ENCODE assay signal across 30 cellular contexts in genomic region chr9:69891696-69892095, GRCh38.
"Had no signal": no experiment of that assay in that cellular context is flagged by ENCODE, and none has a peak within 500 bp of the region (broad histone marks: within the 10 kb centered on the region; RNA-seq: fewer than 3 reads in every experiment).

No MANE protein-coding gene starts in this region.

- H3K4me1 Mint-ChIP-seq: activated CD4-positive, alpha-beta T cell treated with anti-CD3 and anti-CD28 coated beads, Interleukin-2, amount 10 ng/mL, durations not matched to agents 24 days and 14 days; activated CD8-positive, alpha-beta memory T cell treated with anti-CD3 and anti-CD28 coated beads, Interleukin-2, amount 10 ng/mL, durations not matched to agents 7 days and 5 days; activated naive CD4-positive, alpha-beta T cell treated with anti-CD3 and anti-CD28 coated beads, Interleukin-2, amount 10 ng/mL, durations not matched to agents 7 days and 5 days; activated naive CD8-positive, alpha-beta T cell treated with anti-CD3 and anti-CD28 coated beads, Interleukin-2, amount 10 ng/mL, durations not matched to agents 7 days and 5 days had no signal

- H3K27ac Mint-ChIP-seq: activated B cell treated with CpG ODN at 0.5 μM for 24 hours; activated CD4-positive, alpha-beta memory T cell treated with anti-CD3 and anti-CD28 coated beads for 36 hours; activated CD4-positive, alpha-beta T cell treated with anti-CD3 and anti-CD28 coated beads, Interleukin-2, amount 10 ng/mL, durations not matched to agents 24 days and 14 days; activated CD8-positive, alpha-beta memory T cell treated with anti-CD3 and anti-CD28 coated beads, Interleukin-2, amount 10 ng/mL, durations not matched to agents 7 days and 5 days; activated CD8-positive, alpha-beta T cell treated with anti-CD3 and anti-CD28 coated beads, Interleukin-2, amount 10 ng/mL, durations not matched to agents 7 days and 5 days; activated naive CD4-positive, alpha-beta T cell treated with anti-CD3 and anti-CD28 coated beads, Interleukin-2, amount 10 ng/mL, durations not matched to agents 7 days and 5 days; activated naive CD4-positive, alpha-beta T cell treated with anti-CD3 and anti-CD28 coated beads, Interleukin-2, amount 50 U/mL, for 72 hours; activated naive CD8-positive, alpha-beta T cell treated with anti-CD3 and anti-CD28 coated beads, Interleukin-2, amount 10 ng/mL, durations not matched to agents 7 days and 5 days; activated T-helper 1 cell treated with anti-CD3 and anti-CD28 coated beads, Interleukin-12 subunit alpha, Interleukin-12 subunit beta, Interleukin-2, Interleukin-4 antibody, amounts not matched to agents 30 ng/mL and 10 ng/mL and 1 ng/mL, durations not matched to agents 14 hours and 24 hours and 36 hours; activated T-helper 2 cell treated with anti-CD3 and anti-CD28 coated beads, Interferon-gamma antibody, Interleukin-2, Interleukin-4, amounts not matched to agents 10 μg/mL and 5 μg/mL and 100 μg/mL, durations not matched to agents 14 hours and 24 hours and 36 hours; dendritic cell treated with granulocyte-macrophage colony-stimulating factor and Interleukin-4, amounts not matched to agents 40 ng/mL and 50 ng/mL, for 4 days; endodermal cell; T-helper 17 cell; T-helper 2 cell treated with Interferon-gamma antibody and Interleukin-4, amounts not matched to agents 5 μg/mL and 100 μg/mL, for 36 hours had no signal

- H3K36me3 ChIP-seq: ascending aorta, brain microvascular endothelial cell, WERI-Rb-1 had no signal

- DNase-seq: activated B cell treated with CpG ODN at 0.5 μM for 24 hours; activated CD4-positive, alpha-beta memory T cell treated with anti-CD3 and anti-CD28 coated beads for 36 hours; activated CD4-positive, alpha-beta T cell treated with anti-CD3 and anti-CD28 coated beads, Interleukin-2, amount 10 ng/mL, durations not matched to agents 24 days and 14 days; activated CD8-positive, alpha-beta memory T cell treated with anti-CD3 and anti-CD28 coated beads, Interleukin-2, amount 10 ng/mL, durations not matched to agents 7 days and 5 days; activated CD8-positive, alpha-beta memory T cell treated with anti-CD3 and anti-CD28 coated beads, Interleukin-2, amount 50 U/mL, for 4 hours; activated CD8-positive, alpha-beta T cell treated with anti-CD3 and anti-CD28 coated beads, Interleukin-2, amount 10 ng/mL, durations not matched to agents 7 days and 5 days; activated effector memory CD4-positive, alpha-beta T cell treated with anti-CD3 and anti-CD28 coated beads, Interleukin-2, amount 50 U/mL, for 16 hours; activated naive CD4-positive, alpha-beta T cell treated with anti-CD3 and anti-CD28 coated beads, Interleukin-2, amount 10 ng/mL, durations not matched to agents 7 days and 5 days; activated naive CD8-positive, alpha-beta T cell treated with anti-CD3 and anti-CD28 coated beads, Interleukin-2, amount 10 ng/mL, durations not matched to agents 7 days and 5 days; activated T-cell treated with anti-CD3 and anti-CD28 coated beads, Interleukin-2, amount 50 U/mL, for 1 hour; activated T-cell treated with anti-CD3 and anti-CD28 coated beads, Interleukin-2, amount 50 U/mL, for 48 hours; brain microvascular endothelial cell; caudate nucleus; dorsolateral prefrontal cortex; effector memory CD4-positive, alpha-beta T cell; endodermal cell; foreskin fibroblast; T-helper 1 cell; T-helper 17 cell; T1000; WERI-Rb-1 had no signal

- H3K4me1 ChIP-seq: ascending aorta had no signal

- H3K4me3 ChIP-seq: ascending aorta, coronary artery, dorsolateral prefrontal cortex had no signal

- H3K4me3 Mint-ChIP-seq: activated B cell treated with CpG ODN at 0.5 μM for 24 hours; activated CD4-positive, alpha-beta memory T cell treated with anti-CD3 and anti-CD28 coated beads for 36 hours; activated CD4-positive, alpha-beta T cell treated with anti-CD3 and anti-CD28 coated beads, Interleukin-2, amount 10 ng/mL, durations not matched to agents 24 days and 14 days; activated CD8-positive, alpha-beta memory T cell treated with anti-CD3 and anti-CD28 coated beads, Interleukin-2, amount 10 ng/mL, durations not matched to agents 7 days and 5 days; activated CD8-positive, alpha-beta T cell treated with anti-CD3 and anti-CD28 coated beads, Interleukin-2, amount 10 ng/mL, durations not matched to agents 7 days and 5 days; activated naive CD4-positive, alpha-beta T cell treated with anti-CD3 and anti-CD28 coated beads, Interleukin-2, amount 10 ng/mL, durations not matched to agents 7 days and 5 days; activated naive CD8-positive, alpha-beta T cell treated with anti-CD3 and anti-CD28 coated beads, Interleukin-2, amount 10 ng/mL, durations not matched to agents 7 days and 5 days; activated T-helper 1 cell treated with anti-CD3 and anti-CD28 coated beads, Interleukin-12 subunit alpha, Interleukin-12 subunit beta, Interleukin-2, Interleukin-4 antibody, amounts not matched to agents 30 ng/mL and 10 ng/mL and 1 ng/mL, durations not matched to agents 14 hours and 24 hours and 36 hours; dendritic cell treated with granulocyte-macrophage colony-stimulating factor and Interleukin-4, amounts not matched to agents 40 ng/mL and 50 ng/mL, for 4 days; endodermal cell; T-helper 17 cell; T-helper 2 cell treated with Interferon-gamma antibody and Interleukin-4, amounts not matched to agents 5 μg/mL and 100 μg/mL, for 36 hours had no signal

- H3K36me3 Mint-ChIP-seq: activated CD4-positive, alpha-beta memory T cell treated with anti-CD3 and anti-CD28 coated beads for 36 hours; activated CD8-positive, alpha-beta memory T cell treated with anti-CD3 and anti-CD28 coated beads, Interleukin-2, amount 10 ng/mL, durations not matched to agents 7 days and 5 days; activated naive CD4-positive, alpha-beta T cell treated with anti-CD3 and anti-CD28 coated beads, Interleukin-2, amount 10 ng/mL, durations not matched to agents 7 days and 5 days; activated naive CD4-positive, alpha-beta T cell treated with anti-CD3 and anti-CD28 coated beads, Interleukin-2, amount 50 U/mL, for 72 hours; activated naive CD8-positive, alpha-beta T cell treated with anti-CD3 and anti-CD28 coated beads, Interleukin-2, amount 10 ng/mL, durations not matched to agents 7 days and 5 days had no signal

- H3K27me3 Mint-ChIP-seq: activated CD4-positive, alpha-beta memory T cell treated with anti-CD3 and anti-CD28 coated beads for 36 hours; activated CD4-positive, alpha-beta T cell treated with anti-CD3 and anti-CD28 coated beads, Interleukin-2, amount 10 ng/mL, durations not matched to agents 24 days and 14 days; activated naive CD4-positive, alpha-beta T cell treated with anti-CD3 and anti-CD28 coated beads, Interleukin-2, amount 10 ng/mL, durations not matched to agents 7 days and 5 days; dendritic cell treated with granulocyte-macrophage colony-stimulating factor and Interleukin-4, amounts not matched to agents 40 ng/mL and 50 ng/mL, for 4 days had no signal

- ATAC-seq: activated CD4-positive, CD25-positive, alpha-beta regulatory T cell treated with anti-CD3 and anti-CD28 coated beads, Interleukin-2, amount 50 U/mL, for 24 hours; activated CD8-positive, alpha-beta memory T cell treated with anti-CD3 and anti-CD28 coated beads, Interleukin-2, amount 10 ng/mL, durations not matched to agents 7 days and 5 days; activated CD8-positive, alpha-beta T cell treated with anti-CD3 and anti-CD28 coated beads, Interleukin-2, amount 10 ng/mL, durations not matched to agents 7 days and 5 days; activated naive CD4-positive, alpha-beta T cell treated with anti-CD3 and anti-CD28 coated beads, Interleukin-2, amount 50 U/mL, for 72 hours; esophagus mucosa; T-helper 17 cell had no signal

- H3K27ac ChIP-seq: ascending aorta, brain microvascular endothelial cell, coronary artery, dorsolateral prefrontal cortex, WERI-Rb-1 had no signal

- H3K9me3 ChIP-seq: ascending aorta had no signal

- H3K9me3 Mint-ChIP-seq: activated B cell treated with CpG ODN at 0.5 μM for 24 hours; activated CD4-positive, alpha-beta memory T cell treated with anti-CD3 and anti-CD28 coated beads for 36 hours; activated CD4-positive, alpha-beta T cell treated with anti-CD3 and anti-CD28 coated beads, Interleukin-2, amount 10 ng/mL, durations not matched to agents 24 days and 14 days; activated naive CD4-positive, alpha-beta T cell treated with anti-CD3 and anti-CD28 coated beads, Interleukin-2, amount 10 ng/mL, durations not matched to agents 7 days and 5 days; activated naive CD4-positive, alpha-beta T cell treated with anti-CD3 and anti-CD28 coated beads, Interleukin-2, amount 50 U/mL, for 72 hours; activated naive CD8-positive, alpha-beta T cell treated with anti-CD3 and anti-CD28 coated beads, Interleukin-2, amount 10 ng/mL, durations not matched to agents 7 days and 5 days; activated T-helper 1 cell treated with anti-CD3 and anti-CD28 coated beads, Interleukin-12 subunit alpha, Interleukin-12 subunit beta, Interleukin-2, Interleukin-4 antibody, amounts not matched to agents 30 ng/mL and 10 ng/mL and 1 ng/mL, durations not matched to agents 14 hours and 24 hours and 36 hours; activated T-helper 2 cell treated with anti-CD3 and anti-CD28 coated beads, Interferon-gamma antibody, Interleukin-2, Interleukin-4, amounts not matched to agents 10 μg/mL and 5 μg/mL and 100 μg/mL, durations not matched to agents 14 hours and 24 hours and 36 hours; dendritic cell treated with granulocyte-macrophage colony-stimulating factor and Interleukin-4, amounts not matched to agents 40 ng/mL and 50 ng/mL, for 4 days; endodermal cell; T-helper 2 cell treated with Interferon-gamma antibody and Interleukin-4, amounts not matched to agents 5 μg/mL and 100 μg/mL, for 36 hours had no signal

- H3K27me3 ChIP-seq: ascending aorta, brain microvascular endothelial cell, dorsolateral prefrontal cortex had no signal
